In genomic region chr6:35415065-35415880, GRCh38 we compare ENCODE assay signal across 1 cellular context.
TF ChIP-seq lines count a peak whose summit lies in the region.

No MANE protein-coding gene starts in this region.

TF ChIP-seq in HepG2, 621 proteins besides CTCF, POLR2A, EP300 and RAD21 (continued from another document and continues in another):
- TF ChIP-seq ZXDC (CRISPR knock-in tag; IDR thresholded peaks at IDR 0.05) (no peak), GTF2F1 (IDR thresholded peaks at IDR 0.05; ENCODE audit: low read length) (no peak), HOXA9 (CRISPR knock-in tag; IDR thresholded peaks at IDR 0.05; ENCODE audit: borderline replicate concordance) (no peak), TBX3 (IDR thresholded peaks at IDR 0.05; ENCODE audit: borderline replicate concordance) (peak; percentile 99), ZNF569 (CRISPR knock-in tag; IDR thresholded peaks at IDR 0.05; ENCODE audit: borderline replicate concordance) (no peak), TRIM24 (CRISPR knock-in tag; IDR thresholded peaks at IDR 0.05) (no peak; the same call in 1 of the 2 replicates), EHMT2 (IDR thresholded peaks at IDR 0.05; ENCODE audit: borderline replicate concordance, low read depth, low read length) (no peak; the same call in 1 of the 2 replicates), NCOA5 (CRISPR knock-in tag; IDR thresholded peaks at IDR 0.05) (no peak), ZNF446 (CRISPR knock-in tag; IDR thresholded peaks at IDR 0.05) (no peak), POLR2G (IDR thresholded peaks at IDR 0.05; ENCODE audit: low read depth, low read length) (no peak), KAT2B (IDR thresholded peaks at IDR 0.05; ENCODE audit: borderline replicate concordance, low read depth, low read length) (no peak), GTF3A (CRISPR knock-in tag; conservative IDR thresholded peaks at IDR 0.05) (no peak), CAMTA2 (CRISPR knock-in tag; IDR thresholded peaks at IDR 0.05; ENCODE audit: borderline replicate concordance) (0 out of 2 replicates have a peak, but pooled peaks have one; percentile 57), ZKSCAN1 (IDR thresholded peaks at IDR 0.05; ENCODE audit: low read length) (no peak), ADNP (CRISPR knock-in tag; IDR thresholded peaks at IDR 0.05) (no peak), ZNF318 (CRISPR knock-in tag; IDR thresholded peaks at IDR 0.05) (no peak), ZNF720 (CRISPR knock-in tag; IDR thresholded peaks at IDR 0.05) (no peak), ZBTB33 (CRISPR knock-in tag; IDR thresholded peaks at IDR 0.05) (peak; percentile 86), ZNF773 (CRISPR knock-in tag; IDR thresholded peaks at IDR 0.05; ENCODE audit: borderline replicate concordance) (no peak), SNAI1 (CRISPR knock-in tag; IDR thresholded peaks at IDR 0.05; ENCODE audit: borderline replicate concordance) (0 out of 2 replicates have a peak, but pooled peaks have one; percentile 40), HMG20B (CRISPR knock-in tag; conservative IDR thresholded peaks at IDR 0.05) (peak; percentile 98), AGO2 (optimal IDR thresholded peaks at IDR 0.05; ENCODE audit: low read depth, low read length) (no peak), CENPT (CRISPR knock-in tag; IDR thresholded peaks at IDR 0.05; ENCODE audit: low read depth) (no peak), NR0B2 (CRISPR knock-in tag; IDR thresholded peaks at IDR 0.05) (no peak), ZNF660 (CRISPR knock-in tag; IDR thresholded peaks at IDR 0.05; ENCODE audit: borderline replicate concordance, low read depth) (no peak), GATA4 (IDR thresholded peaks at IDR 0.05; ENCODE audit: borderline replicate concordance, low read depth) (peak; percentile 76; the same call in 1 of the 2 replicates), NFAT5 (CRISPR knock-in tag; IDR thresholded peaks at IDR 0.05) (no peak), ZBTB2 (CRISPR knock-in tag; IDR thresholded peaks at IDR 0.05; ENCODE audit: low read depth) (no peak), ZNF609 (CRISPR knock-in tag; IDR thresholded peaks at IDR 0.05; ENCODE audit: borderline replicate concordance) (peak; percentile 100), ZNF160 (CRISPR knock-in tag; IDR thresholded peaks at IDR 0.05) (peak; percentile 70; the same call in 1 of the 2 replicates), ZNF460 (CRISPR knock-in tag; IDR thresholded peaks at IDR 0.05; ENCODE audit: borderline replicate concordance) (no peak)
